Comparison of ENCODE assay signal across 34 cellular contexts in the genomic region with DNA sequence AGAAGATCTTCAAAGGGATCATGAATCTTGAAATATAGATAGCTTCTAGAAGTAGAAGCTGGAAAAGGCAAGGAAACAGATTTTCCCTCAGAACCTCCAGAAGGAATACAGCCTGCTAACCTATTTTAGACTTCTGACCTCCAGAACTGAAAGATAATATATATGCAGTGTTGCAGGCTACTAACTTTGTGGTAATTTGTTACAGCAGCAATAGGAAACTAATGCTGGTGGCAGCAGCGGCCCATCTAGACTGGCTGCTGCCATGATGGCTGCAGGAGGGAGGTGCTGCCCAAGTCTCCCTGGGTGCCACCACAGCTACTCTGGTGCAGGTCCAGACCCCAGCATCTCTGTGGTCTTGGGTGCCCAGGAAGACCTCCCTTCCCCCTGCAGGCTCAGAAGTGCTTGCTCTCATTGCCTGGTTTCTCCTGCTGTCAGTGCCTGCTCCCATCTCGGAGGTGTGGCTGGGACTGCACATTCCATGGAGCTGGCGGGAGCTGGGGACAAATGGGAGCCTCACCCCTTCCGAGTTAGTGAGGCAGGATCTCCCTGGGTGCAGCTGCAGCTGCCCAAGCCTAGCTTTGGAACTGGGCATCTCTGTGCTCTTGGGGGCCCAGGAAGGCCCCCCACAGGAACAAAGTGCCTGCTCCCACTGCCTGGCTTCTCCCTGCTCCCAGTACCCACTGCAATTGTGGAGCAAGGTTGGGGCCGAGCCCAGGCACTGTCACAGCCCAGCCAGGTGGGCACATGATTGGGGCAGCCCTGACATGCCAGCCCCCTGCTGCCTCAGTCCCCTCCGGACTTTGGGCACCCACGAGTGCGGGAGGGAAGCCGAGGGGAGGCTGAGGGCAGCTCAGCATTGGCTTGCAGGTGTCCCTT.
"Had no signal": no experiment of that assay in that cellular context is flagged by ENCODE, and none has a peak within 500 bp of the region (broad histone marks: within the 10 kb centered on the region; RNA-seq: fewer than 3 reads in every experiment).

No MANE protein-coding gene starts in this region.

- H3K36me3 Mint-ChIP-seq: activated naive CD8-positive, alpha-beta T cell had no signal

- H3K4me1 Mint-ChIP-seq: activated B cell treated with CpG ODN at 0.5 μM for 24 hours; activated T-helper 17 cell treated with anti-CD3 and anti-CD28 coated beads, Interleukin-2, amount 50 U/mL, for 72 hours; central memory CD8-positive, alpha-beta T cell; T-helper 17 cell had no signal

- H3K27ac Mint-ChIP-seq: activated B cell treated with CpG ODN at 0.5 μM for 24 hours; activated CD8-positive, alpha-beta T cell treated with anti-CD3 and anti-CD28 coated beads for 36 hours; activated naive CD8-positive, alpha-beta T cell; activated T-helper 17 cell treated with anti-CD3 and anti-CD28 coated beads, Interleukin-2, amount 50 U/mL, for 72 hours; effector memory CD8-positive, alpha-beta T cell; T-helper 17 cell; T-helper 2 cell treated with Interferon-gamma antibody and Interleukin-4, amounts not matched to agents 5 μg/mL and 100 μg/mL, for 36 hours had no signal

- H3K4me1 ChIP-seq: esophagus muscularis mucosa, foreskin keratinocyte, gastrocnemius medialis, heart left ventricle had no signal

- H3K9me3 ChIP-seq: esophagus muscularis mucosa, gastrocnemius medialis, heart left ventricle had no signal

- FAIRE-seq: astrocyte, bronchial epithelial cell had no signal

- H3K4me3 ChIP-seq: coronary artery, esophagus muscularis mucosa, gastrocnemius medialis, heart left ventricle had no signal

- H3K9me3 Mint-ChIP-seq: activated B cell treated with CpG ODN at 0.5 μM for 24 hours; activated CD8-positive, alpha-beta T cell treated with anti-CD3 and anti-CD28 coated beads for 36 hours; activated T-cell treated with anti-CD3 and anti-CD28 coated beads, Interleukin-2, amount 50 U/mL, for 4 hours; activated T-helper 17 cell treated with anti-CD3 and anti-CD28 coated beads, Interleukin-2, amount 50 U/mL, for 72 hours; central memory CD8-positive, alpha-beta T cell; effector memory CD8-positive, alpha-beta T cell; T-helper 2 cell treated with Interferon-gamma antibody and Interleukin-4, amounts not matched to agents 5 μg/mL and 100 μg/mL, for 36 hours had no signal

- H3K27me3 ChIP-seq: brain microvascular endothelial cell, esophagus muscularis mucosa, foreskin keratinocyte, gastrocnemius medialis, heart left ventricle had no signal

- H3K27ac ChIP-seq: brain microvascular endothelial cell, coronary artery, esophagus muscularis mucosa, foreskin keratinocyte, gastrocnemius medialis, heart left ventricle, WERI-Rb-1 had no signal

- H3K4me3 Mint-ChIP-seq: activated B cell treated with CpG ODN at 0.5 μM for 24 hours; activated CD8-positive, alpha-beta T cell treated with anti-CD3 and anti-CD28 coated beads for 36 hours; activated naive CD8-positive, alpha-beta T cell; activated T-cell treated with anti-CD3 and anti-CD28 coated beads, Interleukin-2, amount 50 U/mL, for 4 hours; activated T-helper 17 cell treated with anti-CD3 and anti-CD28 coated beads, Interleukin-2, amount 50 U/mL, for 72 hours; central memory CD8-positive, alpha-beta T cell; effector memory CD8-positive, alpha-beta T cell; T-helper 17 cell; T-helper 2 cell treated with Interferon-gamma antibody and Interleukin-4, amounts not matched to agents 5 μg/mL and 100 μg/mL, for 36 hours had no signal

- ATAC-seq: activated CD4-positive, CD25-positive, alpha-beta regulatory T cell treated with anti-CD3 and anti-CD28 coated beads, Interleukin-2, amount 50 U/mL, for 24 hours; activated CD8-positive, alpha-beta T cell treated with anti-CD3 and anti-CD28 coated beads for 36 hours; activated T-cell treated with anti-CD3 and anti-CD28 coated beads, Interleukin-2, amount 50 U/mL, for 4 hours; activated T-helper 17 cell treated with anti-CD3 and anti-CD28 coated beads, Interleukin-2, amount 50 U/mL, for 72 hours; effector memory CD8-positive, alpha-beta T cell; foreskin keratinocyte; gastrocnemius medialis; heart left ventricle; T-helper 17 cell had no signal

- H3K36me3 ChIP-seq: brain microvascular endothelial cell, esophagus muscularis mucosa, gastrocnemius medialis, heart left ventricle, WERI-Rb-1 had no signal

- DNase-seq: activated B cell treated with CpG ODN at 0.5 μM for 24 hours; activated CD4-positive, alpha-beta T cell treated with anti-CD3 and anti-CD28 coated beads for 48 hours; activated CD4-positive, alpha-beta T cell treated with anti-CD3 and anti-CD28 coated beads, Interleukin-2, amount 50 U/mL, for 1 hour; activated CD4-positive, alpha-beta T cell treated with anti-CD3 and anti-CD28 coated beads, Interleukin-2, amount 50 U/mL, for 48 hours; activated CD8-positive, alpha-beta memory T cell treated with anti-CD3 and anti-CD28 coated beads for 24 hours; activated CD8-positive, alpha-beta T cell treated with anti-CD3 and anti-CD28 coated beads for 36 hours; activated effector memory CD4-positive, alpha-beta T cell treated with Interleukin-2 at 50 U/mL for 16 hours; activated gamma-delta T cell treated with Interleukin-2 at 50 U/mL for 16 hours; activated naive CD4-positive, alpha-beta T cell treated with anti-CD3 and anti-CD28 coated beads, Interleukin-2, amount 50 U/mL, for 16 hours; activated naive CD4-positive, alpha-beta T cell treated with Interleukin-2 at 50 U/mL for 16 hours; activated T-cell treated with anti-CD3 and anti-CD28 coated beads, Interleukin-2, amount 50 U/mL, for 4 hours; amniotic stem cell; anterior cingulate cortex; brain microvascular endothelial cell; dermis blood vessel endothelial cell; effector CD4-positive, alpha-beta T cell; effector memory CD8-positive, alpha-beta T cell; erythroblast; foreskin keratinocyte; gastrocnemius medialis; glutamatergic neuron; heart left ventricle; T-helper 17 cell; T1000; WERI-Rb-1 had no signal
